Comparison of ENCODE assay signal across 8 cellular contexts in genomic region chr20:1118336-1119127, GRCh38. TPM values are rescaled to one million over a fixed set of nuclear protein-coding genes. Genes with fewer than 3 reads are reported as not detected.
DNase-seq lines count a peak whose midpoint lies in the region; ATAC-seq and TF ChIP-seq lines count a peak whose summit lies in the region.

TSS of gene PSMF1 (plus strand) at chr20:1118602. CDS start at chr20:1118774, 172 bp downstream.

- H3K4me1 Mint-ChIP-seq in activated B cell treated with CpG ODN at 0.5 μM for 24 hours, result peaks cover 64% of the 10 kb centered on the region

- H3K9me3 Mint-ChIP-seq in activated B cell treated with CpG ODN at 0.5 μM for 24 hours, result no peaks in the 10 kb centered on the region

- H3K27ac ChIP-seq in caudate nucleus (ENCODE audit: low read depth, low read length), result peak within 1 kb of the TSS; percentile 58

- H3K27me3 Mint-ChIP-seq in activated B cell treated with CpG ODN at 0.5 μM for 24 hours, result no peaks in the 10 kb centered on the region

- peak within 1 kb of the TSS; percentile 85 for H3K27ac Mint-ChIP-seq in activated B cell treated with CpG ODN at 0.5 μM for 24 hours

- intact Hi-C loops in activated B cell treated with CpG ODN at 0.5 μM for 24 hours (cut with micrococcal nuclease), result loop anchor here (1.0 to 5.0 kb wide), 9 partner anchors 109 to 1929 kb away; partner anchors contain the start of genes CSNK2A1, FAM110A, FKBP1A and MRPS26

- peak within 1 kb of the TSS; percentile 93 for H3K4me3 Mint-ChIP-seq in activated B cell treated with CpG ODN at 0.5 μM for 24 hours

- DNase-seq in AG08395 (ENCODE audit: low spot score), result peak; percentile 95
- DNase-seq in NCI-H226, result peak; percentile 58
- DNase-seq in activated B cell treated with CpG ODN at 0.5 μM for 24 hours, result peak; percentile 98
- DNase-seq in caudate nucleus (lab: John Stamatoyannopoulos, UW), result peak in 60 of 61 donors; percentile 37 to 94 (median 87)
- peak; percentile 87 for DNase-seq in inferior parietal cortex (ENCODE audit: extremely low spot score)
- peak; percentile 89 to 91 for DNase-seq in stimulated activated CD4-positive, alpha-beta T cell treated with anti-CD3 and anti-CD28 coated beads, Interleukin-12 subunit alpha, Interleukin-12 subunit beta, amount 100 ng/mL, for 24 hours (ENCODE audit: low read depth in 2 of 2)

- ATAC-seq in GM18909 (IDR thresholded peaks at IDR 0.05; ENCODE audit: poor library complexity, unreplicated experiment), result peak; percentile 97
- ATAC-seq in HG03175 (IDR thresholded peaks at IDR 0.05; ENCODE audit: unreplicated experiment), result peak; percentile 93
- peak; percentile 94 for ATAC-seq in activated B cell treated with CpG ODN at 0.5 μM for 24 hours (ENCODE audit: low read depth)

- CTCF ChIA-PET in activated B cell treated with CpG ODN at 0.5 μM for 24 hours (lab: Charles Lee), result interaction anchor here (1.0 to 1.6 kb wide), 5 partner anchors 10 to 14 kb away, joined by 3 to 4 read pairs (median 3); no protein-coding TSS in a partner anchor

- no peak for TF ChIP-seq CTCF in activated B cell treated with CpG ODN at 0.5 μM for 24 hours (IDR thresholded peaks at IDR 0.05)

- peaks cover 42% of the 10 kb centered on the region for H3K36me3 Mint-ChIP-seq in activated B cell treated with CpG ODN at 0.5 μM for 24 hours (ENCODE audit: low read depth)

- POLR2A ChIA-PET in activated B cell treated with CpG ODN at 0.5 μM for 24 hours (lab: Charles Lee), result interaction anchor here (0.9 to 1.1 kb wide), 2 partner anchors 14 to 1352 kb away, joined by 3 read pairs; partner anchors contain the start of gene SNRPB

RNA-seq across cellular contexts. Expression of gene PSMF1, which starts in this region (rescaled TPM):
- total RNA-seq in activated B cell treated with CpG ODN at 0.5 μM for 24 hours, result 130 and 137 TPM in 2 replicates

Comparison
In these comparisons a context has a peak if more than half of its experiments do, and no peak if none do; other contexts are left out.
1. Peak in every context shown above with its lines: DNase-seq, ATAC-seq and H3K27ac ChIP-seq.